ENCODE assay signal across 26 cellular contexts in the genomic region with DNA sequence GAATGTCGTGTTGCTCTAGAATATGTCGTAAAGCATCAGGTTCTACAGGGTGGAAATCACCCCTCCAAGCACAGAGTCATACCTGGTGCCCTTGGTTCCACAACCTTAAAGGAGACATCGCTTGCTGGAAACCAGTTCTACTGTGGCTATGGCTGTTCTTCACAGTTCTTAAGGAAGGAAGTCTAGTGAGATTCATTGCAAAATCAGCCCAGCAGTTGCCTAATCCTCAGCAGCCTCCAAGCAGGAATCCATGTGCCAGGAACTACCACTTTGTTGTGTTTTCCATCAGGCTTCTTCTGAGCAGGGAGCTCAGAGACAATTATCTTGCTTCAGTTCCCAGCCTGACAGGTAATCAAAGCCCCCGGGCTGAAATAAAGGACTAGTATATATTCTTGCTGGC. TPM values are rescaled to one million over a fixed set of nuclear protein-coding genes. Genes with fewer than 3 reads are reported as not detected.
"Had no signal": no experiment of that assay in that cellular context is flagged by ENCODE, and none has a peak within 500 bp of the region (broad histone marks: within the 10 kb centered on the region; RNA-seq: fewer than 3 reads in every experiment).

No MANE protein-coding gene starts in this region.

- H3K4me3 Mint-ChIP-seq: activated CD4-positive, alpha-beta T cell treated with anti-CD3 and anti-CD28 coated beads, Interleukin-2, amount 10 ng/mL, durations not matched to agents 24 days and 14 days; activated CD8-positive, alpha-beta T cell treated with anti-CD3 and anti-CD28 coated beads, Interleukin-2, amount 10 ng/mL, durations not matched to agents 7 days and 5 days; activated naive CD4-positive, alpha-beta T cell treated with anti-CD3 and anti-CD28 coated beads, Interleukin-2, amount 50 U/mL, for 24 hours; dendritic cell treated with granulocyte-macrophage colony-stimulating factor and Interleukin-4, amounts not matched to agents 40 ng/mL and 50 ng/mL, for 4 days; effector memory CD8-positive, alpha-beta T cell; neural crest cell; stimulated activated naive CD8-positive, alpha-beta T cell treated with anti-CD3 and anti-CD28 coated beads, Interleukin-15, Interleukin-2, amounts not matched to agents 100 ng/mL and 50 ng/mL, for 24 hours had no signal

- H3K9me3 ChIP-seq: suprapubic skin, transverse colon, vagina had no signal

- H3K4me3 ChIP-seq: cardiac muscle cell, skin epidermis, suprapubic skin, transverse colon, vagina had no signal

- H3K27ac Mint-ChIP-seq: activated CD4-positive, alpha-beta T cell treated with anti-CD3 and anti-CD28 coated beads, Interleukin-2, amount 10 ng/mL, durations not matched to agents 24 days and 14 days; activated CD8-positive, alpha-beta T cell treated with anti-CD3 and anti-CD28 coated beads, Interleukin-2, amount 10 ng/mL, durations not matched to agents 7 days and 5 days; activated naive CD4-positive, alpha-beta T cell treated with anti-CD3 and anti-CD28 coated beads, Interleukin-2, amount 50 U/mL, for 24 hours; dendritic cell treated with granulocyte-macrophage colony-stimulating factor and Interleukin-4, amounts not matched to agents 40 ng/mL and 50 ng/mL, for 4 days; effector memory CD8-positive, alpha-beta T cell; progenitor cell of endocrine pancreas; stimulated activated naive CD8-positive, alpha-beta T cell treated with anti-CD3 and anti-CD28 coated beads, Interleukin-15, Interleukin-2, amounts not matched to agents 100 ng/mL and 50 ng/mL, for 24 hours had no signal

- H3K9me3 Mint-ChIP-seq: activated CD4-positive, alpha-beta T cell treated with anti-CD3 and anti-CD28 coated beads, Interleukin-2, amount 10 ng/mL, durations not matched to agents 24 days and 14 days; activated naive CD4-positive, alpha-beta T cell treated with anti-CD3 and anti-CD28 coated beads, Interleukin-2, amount 50 U/mL, for 24 hours; stimulated activated naive CD8-positive, alpha-beta T cell treated with anti-CD3 and anti-CD28 coated beads, Interleukin-15, Interleukin-2, amounts not matched to agents 100 ng/mL and 50 ng/mL, for 24 hours had no signal

- ATAC-seq: activated CD8-positive, alpha-beta T cell treated with anti-CD3 and anti-CD28 coated beads, Interleukin-2, amount 10 ng/mL, durations not matched to agents 7 days and 5 days; effector memory CD8-positive, alpha-beta T cell; left lobe of liver; right cardiac atrium had no signal

- H3K27ac ChIP-seq: cardiac muscle cell, skin epidermis, suprapubic skin, transverse colon, vagina had no signal

- H3K4me1 Mint-ChIP-seq: activated CD4-positive, alpha-beta T cell treated with anti-CD3 and anti-CD28 coated beads, Interleukin-2, amount 10 ng/mL, durations not matched to agents 24 days and 14 days; activated naive CD4-positive, alpha-beta T cell treated with anti-CD3 and anti-CD28 coated beads, Interleukin-2, amount 50 U/mL, for 24 hours; neural crest cell had no signal

- H3K36me3 Mint-ChIP-seq: activated naive CD4-positive, alpha-beta T cell treated with anti-CD3 and anti-CD28 coated beads, Interleukin-2, amount 50 U/mL, for 24 hours had no signal

- H3K36me3 ChIP-seq: cardiac muscle cell, suprapubic skin, transverse colon, vagina had no signal

- H3K4me1 ChIP-seq: suprapubic skin, transverse colon, vagina had no signal

- DNase-seq: activated CD4-positive, alpha-beta T cell treated with anti-CD3 and anti-CD28 coated beads, Interleukin-2, amount 10 ng/mL, durations not matched to agents 24 days and 14 days; activated CD8-positive, alpha-beta T cell treated with anti-CD3 and anti-CD28 coated beads, Interleukin-2, amount 10 ng/mL, durations not matched to agents 7 days and 5 days; activated effector memory CD4-positive, alpha-beta T cell treated with Interleukin-2 at 50 U/mL for 16 hours; activated T-cell treated with anti-CD3 and anti-CD28 coated beads, Interleukin-2, amount 50 U/mL, for 48 hours; effector memory CD8-positive, alpha-beta T cell; foreskin melanocyte; kidney; right cardiac atrium; stimulated activated CD4-positive, alpha-beta T cell treated with anti-CD3 and anti-CD28 coated beads, Interleukin-15, amount 100 ng/mL, for 24 hours; stimulated activated CD4-positive, alpha-beta T cell treated with anti-CD3 and anti-CD28 coated beads, Interleukin-2, amount 100 ng/mL, for 48 hours; T1000; transverse colon had no signal

- H3K27me3 Mint-ChIP-seq: activated CD4-positive, alpha-beta T cell treated with anti-CD3 and anti-CD28 coated beads, Interleukin-2, amount 10 ng/mL, durations not matched to agents 24 days and 14 days; dendritic cell treated with granulocyte-macrophage colony-stimulating factor and Interleukin-4, amounts not matched to agents 40 ng/mL and 50 ng/mL, for 4 days; progenitor cell of endocrine pancreas had no signal

- H3K27me3 ChIP-seq: cardiac muscle cell, suprapubic skin, transverse colon, vagina had no signal

RNA-seq across cellular contexts. Expression of gene SLC35F3, which starts 45.0 kb away (rescaled TPM):
- total RNA-seq: chondrocyte, fibroblast of lung, mononuclear cell, osteoblast, transverse colon had no signal
